ENCODE assay signal across 1 cellular context in the genomic region with DNA sequence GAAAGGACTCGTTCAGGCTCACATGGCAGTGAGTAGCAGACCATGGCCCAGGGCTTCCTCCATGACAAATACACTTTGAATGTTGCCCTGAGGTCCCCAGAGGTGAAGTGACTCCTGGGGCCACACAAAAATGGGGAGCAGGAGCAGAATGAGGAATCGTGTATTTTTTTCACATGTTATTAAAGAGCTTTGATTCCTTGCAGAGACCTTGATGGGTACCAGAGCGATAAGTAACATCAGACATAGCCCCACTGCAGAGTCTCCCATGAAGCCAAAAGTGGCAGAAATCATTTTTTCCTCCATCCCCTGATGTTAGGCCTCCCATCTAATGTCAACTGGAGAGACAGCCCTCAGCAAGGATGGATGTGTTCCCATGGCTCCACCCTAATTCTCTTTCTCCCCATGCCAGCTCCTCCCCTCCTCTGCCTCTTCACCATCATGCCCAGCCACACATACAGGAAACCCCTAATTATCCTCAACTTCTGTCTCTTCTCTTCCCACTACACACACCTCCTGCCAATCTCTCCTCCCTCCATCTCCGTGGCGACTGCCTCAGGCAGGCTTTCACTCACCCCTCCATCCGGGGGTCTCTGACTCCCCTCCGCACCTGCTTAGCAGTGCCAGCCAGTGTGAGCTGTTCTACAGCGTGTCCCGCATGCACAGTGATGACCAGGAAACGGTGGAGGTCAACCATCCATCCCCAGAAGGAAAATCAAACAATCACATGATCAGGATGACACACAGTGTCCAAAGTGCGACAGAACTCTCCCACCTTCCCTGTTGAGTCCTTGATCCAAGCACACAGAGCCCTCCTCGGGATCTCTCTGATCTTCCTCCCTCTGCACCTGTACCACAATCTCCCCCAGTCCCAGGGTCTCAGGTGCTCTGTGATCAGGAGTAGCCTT.
TF ChIP-seq lines count a peak whose summit lies in the region.

No MANE protein-coding gene starts in this region.

TF ChIP-seq in HepG2, 621 proteins besides CTCF, POLR2A, EP300 and RAD21 (continued from another document and continues in another):
- peak; percentile 76; the same call in 1 of the 2 replicates for TF ChIP-seq YEATS2 (CRISPR knock-in tag; IDR thresholded peaks at IDR 0.05; ENCODE audit: borderline replicate concordance)
- TF ChIP-seq, protein P1, sequence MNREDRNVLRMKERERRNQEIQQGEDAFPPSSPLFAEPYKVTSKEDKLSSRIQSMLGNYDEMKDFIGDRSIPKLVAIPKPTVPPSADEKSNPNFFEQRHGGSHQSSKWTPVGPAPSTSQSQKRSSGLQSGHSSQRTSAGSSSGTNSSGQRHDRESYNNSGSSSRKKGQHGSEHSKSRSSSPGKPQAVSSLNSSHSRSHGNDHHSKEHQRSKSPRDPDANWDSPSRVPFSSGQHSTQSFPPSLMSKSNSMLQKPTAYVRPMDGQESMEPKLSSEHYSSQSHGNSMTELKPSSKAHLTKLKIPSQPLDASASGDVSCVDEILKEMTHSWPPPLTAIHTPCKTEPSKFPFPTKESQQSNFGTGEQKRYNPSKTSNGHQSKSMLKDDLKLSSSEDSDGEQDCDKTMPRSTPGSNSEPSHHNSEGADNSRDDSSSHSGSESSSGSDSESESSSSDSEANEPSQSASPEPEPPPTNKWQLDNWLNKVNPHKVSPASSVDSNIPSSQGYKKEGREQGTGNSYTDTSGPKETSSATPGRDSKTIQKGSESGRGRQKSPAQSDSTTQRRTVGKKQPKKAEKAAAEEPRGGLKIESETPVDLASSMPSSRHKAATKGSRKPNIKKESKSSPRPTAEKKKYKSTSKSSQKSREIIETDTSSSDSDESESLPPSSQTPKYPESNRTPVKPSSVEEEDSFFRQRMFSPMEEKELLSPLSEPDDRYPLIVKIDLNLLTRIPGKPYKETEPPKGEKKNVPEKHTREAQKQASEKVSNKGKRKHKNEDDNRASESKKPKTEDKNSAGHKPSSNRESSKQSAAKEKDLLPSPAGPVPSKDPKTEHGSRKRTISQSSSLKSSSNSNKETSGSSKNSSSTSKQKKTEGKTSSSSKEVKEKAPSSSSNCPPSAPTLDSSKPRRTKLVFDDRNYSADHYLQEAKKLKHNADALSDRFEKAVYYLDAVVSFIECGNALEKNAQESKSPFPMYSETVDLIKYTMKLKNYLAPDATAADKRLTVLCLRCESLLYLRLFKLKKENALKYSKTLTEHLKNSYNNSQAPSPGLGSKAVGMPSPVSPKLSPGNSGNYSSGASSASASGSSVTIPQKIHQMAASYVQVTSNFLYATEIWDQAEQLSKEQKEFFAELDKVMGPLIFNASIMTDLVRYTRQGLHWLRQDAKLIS (CRISPR knock-in tag; IDR thresholded peaks at IDR 0.05), result peak; percentile 81; the same call in 1 of the 2 replicates
- peak; percentile 82; the same call in 1 of the 2 replicates for TF ChIP-seq ZNF83 (CRISPR knock-in tag; IDR thresholded peaks at IDR 0.05; ENCODE audit: borderline replicate concordance)
- TF ChIP-seq ARID2 (CRISPR knock-in tag; IDR thresholded peaks at IDR 0.05; ENCODE audit: borderline replicate concordance), result no peak
- TF ChIP-seq, protein P2, sequence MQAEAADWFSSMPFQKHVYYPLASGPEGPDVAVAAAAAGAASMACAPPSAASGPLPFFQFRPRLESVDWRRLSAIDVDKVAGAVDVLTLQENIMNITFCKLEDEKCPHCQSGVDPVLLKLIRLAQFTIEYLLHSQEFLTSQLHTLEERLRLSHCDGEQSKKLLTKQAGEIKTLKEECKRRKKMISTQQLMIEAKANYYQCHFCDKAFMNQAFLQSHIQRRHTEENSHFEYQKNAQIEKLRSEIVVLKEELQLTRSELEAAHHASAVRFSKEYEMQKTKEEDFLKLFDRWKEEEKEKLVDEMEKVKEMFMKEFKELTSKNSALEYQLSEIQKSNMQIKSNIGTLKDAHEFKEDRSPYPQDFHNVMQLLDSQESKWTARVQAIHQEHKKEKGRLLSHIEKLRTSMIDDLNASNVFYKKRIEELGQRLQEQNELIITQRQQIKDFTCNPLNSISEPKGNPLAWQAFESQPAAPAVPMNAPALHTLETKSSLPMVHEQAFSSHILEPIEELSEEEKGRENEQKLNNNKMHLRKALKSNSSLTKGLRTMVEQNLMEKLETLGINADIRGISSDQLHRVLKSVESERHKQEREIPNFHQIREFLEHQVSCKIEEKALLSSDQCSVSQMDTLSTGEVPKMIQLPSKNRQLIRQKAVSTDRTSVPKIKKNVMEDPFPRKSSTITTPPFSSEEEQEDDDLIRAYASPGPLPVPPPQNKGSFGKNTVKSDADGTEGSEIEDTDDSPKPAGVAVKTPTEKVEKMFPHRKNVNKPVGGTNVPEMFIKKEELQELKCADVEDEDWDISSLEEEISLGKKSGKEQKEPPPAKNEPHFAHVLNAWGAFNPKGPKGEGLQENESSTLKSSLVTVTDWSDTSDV (CRISPR knock-in tag; IDR thresholded peaks at IDR 0.05), result no peak
- no peak for TF ChIP-seq ZNF260 (CRISPR knock-in tag; IDR thresholded peaks at IDR 0.05; ENCODE audit: borderline replicate concordance, low read depth)
- TF ChIP-seq, protein P3, sequence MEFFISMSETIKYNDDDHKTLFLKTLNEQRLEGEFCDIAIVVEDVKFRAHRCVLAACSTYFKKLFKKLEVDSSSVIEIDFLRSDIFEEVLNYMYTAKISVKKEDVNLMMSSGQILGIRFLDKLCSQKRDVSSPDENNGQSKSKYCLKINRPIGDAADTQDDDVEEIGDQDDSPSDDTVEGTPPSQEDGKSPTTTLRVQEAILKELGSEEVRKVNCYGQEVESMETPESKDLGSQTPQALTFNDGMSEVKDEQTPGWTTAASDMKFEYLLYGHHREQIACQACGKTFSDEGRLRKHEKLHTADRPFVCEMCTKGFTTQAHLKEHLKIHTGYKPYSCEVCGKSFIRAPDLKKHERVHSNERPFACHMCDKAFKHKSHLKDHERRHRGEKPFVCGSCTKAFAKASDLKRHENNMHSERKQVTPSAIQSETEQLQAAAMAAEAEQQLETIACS (CRISPR knock-in tag; IDR thresholded peaks at IDR 0.05), result no peak
- TF ChIP-seq ZNF749 (CRISPR knock-in tag; IDR thresholded peaks at IDR 0.05; ENCODE audit: borderline replicate concordance), result no peak
- peak; percentile 92 for TF ChIP-seq HDAC1 (CRISPR knock-in tag; IDR thresholded peaks at IDR 0.05)
- no peak for TF ChIP-seq CEBPB (IDR thresholded peaks at IDR 0.05; ENCODE audit: borderline replicate concordance, low read depth, low read length)
- no peak for TF ChIP-seq U2AF1 (optimal IDR thresholded peaks at IDR 0.05; ENCODE audit: low read depth, low read length)
- peak; percentile 58 for TF ChIP-seq MED8 (CRISPR knock-in tag; IDR thresholded peaks at IDR 0.05; ENCODE audit: insufficient replicate concordance)
- TF ChIP-seq, protein P4, sequence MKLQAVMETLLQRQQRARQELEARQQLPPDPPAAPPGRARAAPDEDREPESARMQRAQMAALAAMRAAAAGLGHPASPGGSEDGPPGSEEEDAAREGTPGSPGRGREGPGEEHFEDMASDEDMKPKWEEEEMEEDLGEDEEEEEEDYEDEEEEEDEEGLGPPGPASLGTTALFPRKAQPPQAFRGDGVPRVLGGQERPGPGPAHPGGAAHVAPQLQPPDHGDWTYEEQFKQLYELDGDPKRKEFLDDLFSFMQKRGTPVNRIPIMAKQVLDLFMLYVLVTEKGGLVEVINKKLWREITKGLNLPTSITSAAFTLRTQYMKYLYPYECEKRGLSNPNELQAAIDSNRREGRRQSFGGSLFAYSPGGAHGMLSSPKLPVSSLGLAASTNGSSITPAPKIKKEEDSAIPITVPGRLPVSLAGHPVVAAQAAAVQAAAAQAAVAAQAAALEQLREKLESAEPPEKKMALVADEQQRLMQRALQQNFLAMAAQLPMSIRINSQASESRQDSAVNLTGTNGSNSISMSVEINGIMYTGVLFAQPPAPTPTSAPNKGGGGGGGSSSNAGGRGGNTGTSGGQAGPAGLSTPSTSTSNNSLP (IDR thresholded peaks at IDR 0.05; ENCODE audit: low read depth, low read length), result peak; percentile 61; the same call in 1 of the 2 replicates
- peak; percentile 59; the same call in 1 of the 2 replicates for TF ChIP-seq ZNF607 (CRISPR knock-in tag; IDR thresholded peaks at IDR 0.05; ENCODE audit: borderline replicate concordance)
- no peak for TF ChIP-seq NONO (IDR thresholded peaks at IDR 0.05)
- TF ChIP-seq NONO (CRISPR knock-in tag; conservative IDR thresholded peaks at IDR 0.05), result peak; percentile 62; the same call in 1 of the 2 replicates
- TF ChIP-seq, protein P5, sequence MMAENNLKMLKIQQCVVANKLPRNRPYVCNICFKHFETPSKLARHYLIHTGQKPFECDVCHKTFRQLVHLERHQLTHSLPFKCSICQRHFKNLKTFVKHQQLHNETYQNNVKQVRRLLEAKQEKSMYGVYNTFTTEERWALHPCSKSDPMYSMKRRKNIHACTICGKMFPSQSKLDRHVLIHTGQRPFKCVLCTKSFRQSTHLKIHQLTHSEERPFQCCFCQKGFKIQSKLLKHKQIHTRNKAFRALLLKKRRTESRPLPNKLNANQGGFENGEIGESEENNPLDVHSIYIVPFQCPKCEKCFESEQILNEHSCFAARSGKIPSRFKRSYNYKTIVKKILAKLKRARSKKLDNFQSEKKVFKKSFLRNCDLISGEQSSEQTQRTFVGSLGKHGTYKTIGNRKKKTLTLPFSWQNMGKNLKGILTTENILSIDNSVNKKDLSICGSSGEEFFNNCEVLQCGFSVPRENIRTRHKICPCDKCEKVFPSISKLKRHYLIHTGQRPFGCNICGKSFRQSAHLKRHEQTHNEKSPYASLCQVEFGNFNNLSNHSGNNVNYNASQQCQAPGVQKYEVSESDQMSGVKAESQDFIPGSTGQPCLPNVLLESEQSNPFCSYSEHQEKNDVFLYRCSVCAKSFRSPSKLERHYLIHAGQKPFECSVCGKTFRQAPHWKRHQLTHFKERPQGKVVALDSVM (CRISPR knock-in tag; IDR thresholded peaks at IDR 0.05), result no peak
- TF ChIP-seq KAT7 (CRISPR knock-in tag; IDR thresholded peaks at IDR 0.05; ENCODE audit: borderline replicate concordance), result peak; percentile 59; the same call in 1 of the 2 replicates
- no peak for TF ChIP-seq HNRNPK (IDR thresholded peaks at IDR 0.05; ENCODE audit: low read depth, low read length, poor library complexity, severe bottlenecking)
- peak; percentile 62; the same call in 1 of the 2 replicates for TF ChIP-seq KMT2B (CRISPR knock-in tag; IDR thresholded peaks at IDR 0.05)
- TF ChIP-seq PTBP1 (IDR thresholded peaks at IDR 0.05; ENCODE audit: low read depth, low read length, poor library complexity, severe bottlenecking), result no peak
- TF ChIP-seq, protein P6, sequence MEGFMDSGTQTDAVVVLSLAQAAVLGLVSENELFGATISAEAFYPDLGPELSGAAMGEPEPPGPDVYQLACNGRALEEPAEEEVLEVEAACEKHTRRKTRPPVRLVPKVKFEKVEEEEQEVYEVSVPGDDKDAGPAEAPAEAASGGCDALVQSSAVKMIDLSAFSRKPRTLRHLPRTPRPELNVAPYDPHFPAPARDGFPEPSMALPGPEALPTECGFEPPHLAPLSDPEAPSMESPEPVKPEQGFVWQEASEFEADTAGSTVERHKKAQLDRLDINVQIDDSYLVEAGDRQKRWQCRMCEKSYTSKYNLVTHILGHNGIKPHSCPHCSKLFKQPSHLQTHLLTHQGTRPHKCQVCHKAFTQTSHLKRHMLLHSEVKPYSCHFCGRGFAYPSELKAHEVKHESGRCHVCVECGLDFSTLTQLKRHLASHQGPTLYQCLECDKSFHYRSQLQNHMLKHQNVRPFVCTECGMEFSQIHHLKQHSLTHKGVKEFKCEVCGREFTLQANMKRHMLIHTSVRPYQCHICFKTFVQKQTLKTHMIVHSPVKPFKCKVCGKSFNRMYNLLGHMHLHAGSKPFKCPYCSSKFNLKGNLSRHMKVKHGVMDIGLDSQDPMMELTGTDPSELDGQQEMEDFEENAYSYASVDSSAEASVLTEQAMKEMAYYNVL (CRISPR knock-in tag; IDR thresholded peaks at IDR 0.05; ENCODE audit: borderline replicate concordance), result peak; percentile 74; the same call in 1 of the 2 replicates
- TF ChIP-seq KLF15 (CRISPR knock-in tag; IDR thresholded peaks at IDR 0.05; ENCODE audit: borderline replicate concordance), result no peak
- TF ChIP-seq, protein P7, sequence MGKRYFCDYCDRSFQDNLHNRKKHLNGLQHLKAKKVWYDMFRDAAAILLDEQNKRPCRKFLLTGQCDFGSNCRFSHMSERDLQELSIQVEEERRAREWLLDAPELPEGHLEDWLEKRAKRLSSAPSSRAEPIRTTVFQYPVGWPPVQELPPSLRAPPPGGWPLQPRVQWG (CRISPR knock-in tag; IDR thresholded peaks at IDR 0.05; ENCODE audit: borderline replicate concordance, low read depth), result no peak
- TF ChIP-seq SP4 (CRISPR knock-in tag; IDR thresholded peaks at IDR 0.05), result peak; percentile 66; the same call in 1 of the 2 replicates
- TF ChIP-seq RNF2 (conservative IDR thresholded peaks at IDR 0.05; ENCODE audit: low read depth), result peak; percentile 76; the same call in 1 of the 2 replicates
- TF ChIP-seq ZNF678 (CRISPR knock-in tag; IDR thresholded peaks at IDR 0.05), result no peak
- 0 out of 2 replicates have a peak, but pooled peaks have one; percentile 33 for TF ChIP-seq ZNF34 (CRISPR knock-in tag; IDR thresholded peaks at IDR 0.05; ENCODE audit: borderline replicate concordance)
- TF ChIP-seq SMARCC2 (IDR thresholded peaks at IDR 0.05), result no peak
- TF ChIP-seq, protein P8, sequence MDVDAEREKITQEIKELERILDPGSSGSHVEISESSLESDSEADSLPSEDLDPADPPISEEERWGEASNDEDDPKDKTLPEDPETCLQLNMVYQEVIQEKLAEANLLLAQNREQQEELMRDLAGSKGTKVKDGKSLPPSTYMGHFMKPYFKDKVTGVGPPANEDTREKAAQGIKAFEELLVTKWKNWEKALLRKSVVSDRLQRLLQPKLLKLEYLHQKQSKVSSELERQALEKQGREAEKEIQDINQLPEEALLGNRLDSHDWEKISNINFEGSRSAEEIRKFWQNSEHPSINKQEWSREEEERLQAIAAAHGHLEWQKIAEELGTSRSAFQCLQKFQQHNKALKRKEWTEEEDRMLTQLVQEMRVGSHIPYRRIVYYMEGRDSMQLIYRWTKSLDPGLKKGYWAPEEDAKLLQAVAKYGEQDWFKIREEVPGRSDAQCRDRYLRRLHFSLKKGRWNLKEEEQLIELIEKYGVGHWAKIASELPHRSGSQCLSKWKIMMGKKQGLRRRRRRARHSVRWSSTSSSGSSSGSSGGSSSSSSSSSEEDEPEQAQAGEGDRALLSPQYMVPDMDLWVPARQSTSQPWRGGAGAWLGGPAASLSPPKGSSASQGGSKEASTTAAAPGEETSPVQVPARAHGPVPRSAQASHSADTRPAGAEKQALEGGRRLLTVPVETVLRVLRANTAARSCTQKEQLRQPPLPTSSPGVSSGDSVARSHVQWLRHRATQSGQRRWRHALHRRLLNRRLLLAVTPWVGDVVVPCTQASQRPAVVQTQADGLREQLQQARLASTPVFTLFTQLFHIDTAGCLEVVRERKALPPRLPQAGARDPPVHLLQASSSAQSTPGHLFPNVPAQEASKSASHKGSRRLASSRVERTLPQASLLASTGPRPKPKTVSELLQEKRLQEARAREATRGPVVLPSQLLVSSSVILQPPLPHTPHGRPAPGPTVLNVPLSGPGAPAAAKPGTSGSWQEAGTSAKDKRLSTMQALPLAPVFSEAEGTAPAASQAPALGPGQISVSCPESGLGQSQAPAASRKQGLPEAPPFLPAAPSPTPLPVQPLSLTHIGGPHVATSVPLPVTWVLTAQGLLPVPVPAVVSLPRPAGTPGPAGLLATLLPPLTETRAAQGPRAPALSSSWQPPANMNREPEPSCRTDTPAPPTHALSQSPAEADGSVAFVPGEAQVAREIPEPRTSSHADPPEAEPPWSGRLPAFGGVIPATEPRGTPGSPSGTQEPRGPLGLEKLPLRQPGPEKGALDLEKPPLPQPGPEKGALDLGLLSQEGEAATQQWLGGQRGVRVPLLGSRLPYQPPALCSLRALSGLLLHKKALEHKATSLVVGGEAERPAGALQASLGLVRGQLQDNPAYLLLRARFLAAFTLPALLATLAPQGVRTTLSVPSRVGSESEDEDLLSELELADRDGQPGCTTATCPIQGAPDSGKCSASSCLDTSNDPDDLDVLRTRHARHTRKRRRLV (CRISPR knock-in tag; IDR thresholded peaks at IDR 0.05), result no peak
